ENCODE assay signal across 12 cellular contexts in the genomic region with DNA sequence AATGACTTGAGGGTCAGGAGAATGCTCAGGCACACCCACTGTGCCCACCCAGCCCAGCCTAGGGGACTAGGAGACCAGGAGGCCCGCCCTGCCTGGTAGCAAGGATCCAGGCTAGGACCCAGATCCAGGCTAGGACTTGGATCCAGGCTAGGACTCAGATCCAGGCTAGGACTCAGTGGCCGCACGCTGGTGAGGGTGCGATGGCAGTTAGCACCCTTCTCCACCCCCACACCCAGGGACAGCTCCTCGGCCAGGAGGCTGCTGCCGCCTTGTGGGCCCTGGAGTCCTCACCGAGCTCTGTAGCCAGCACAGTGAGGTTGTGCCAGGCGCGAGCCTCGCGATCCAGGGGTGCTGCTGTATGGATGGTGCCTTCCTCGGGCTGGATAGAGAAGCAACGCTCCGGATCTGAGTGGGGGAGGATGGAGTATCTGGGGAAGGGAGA. TPM values are rescaled to one million over a fixed set of nuclear protein-coding genes. Genes with fewer than 3 reads are reported as not detected.
DNase-seq lines count a peak whose midpoint lies in the region; ATAC-seq and TF ChIP-seq lines count a peak whose summit lies in the region.
"Had no signal": no experiment of that assay in that cellular context is flagged by ENCODE, and none has a peak within 500 bp of the region (broad histone marks: within the 10 kb centered on the region; RNA-seq: fewer than 3 reads in every experiment).

No MANE protein-coding gene starts in this region.

- H3K27ac Mint-ChIP-seq in natural killer cell treated with Interleukin-12 subunit alpha and Interleukin-12 subunit beta and Interleukin-15 and Interleukin-18, amount 100 ng/mL, for 72 hours: no peak overlapping the region
- H3K27ac Mint-ChIP-seq: stimulated activated naive CD8-positive, alpha-beta T cell treated with anti-CD3 and anti-CD28 coated beads, Interleukin-15, Interleukin-2, amounts not matched to agents 100 ng/mL and 50 ng/mL, for 24 hours had no signal

- WGBS in spleen, 5 donors: 76 to 90% (median 83%) methylated on average over 10 to 14 of the region's 14 CpGs

- no peak for ATAC-seq in natural killer cell treated with Interleukin-12 subunit alpha and Interleukin-12 subunit beta and Interleukin-15 and Interleukin-18, amount 100 ng/mL, for 72 hours
- no peak for ATAC-seq in HG03469 (IDR thresholded peaks at IDR 0.05; ENCODE audit: unreplicated experiment)

- peaks cover 7 to 9% of the 10 kb centered on the region in 2 donors for H3K27me3 Mint-ChIP-seq in natural killer cell treated with Interleukin-12 subunit alpha and Interleukin-12 subunit beta and Interleukin-15 and Interleukin-18, amount 100 ng/mL, for 72 hours

- no peaks in the 10 kb centered on the region for H3K9me3 ChIP-seq in spleen
- H3K9me3 ChIP-seq: neutrophil had no signal

- DNase-seq in HT-29 (ENCODE audit: low spot score): peak; percentile 9
- DNase-seq in choroid plexus epithelial cell (ENCODE audit: low read depth): no peak
- peak; percentile 86 for DNase-seq in mesenteric fat pad (ENCODE audit: low spot score)
- DNase-seq in natural killer cell treated with Interleukin-12 subunit alpha and Interleukin-12 subunit beta and Interleukin-15 and Interleukin-18, amount 100 ng/mL, for 72 hours (ENCODE audit: low spot score): no peak
- no peak for DNase-seq in spleen
- DNase-seq: activated CD4-positive, alpha-beta T cell treated with anti-CD3 and anti-CD28 coated beads, Interleukin-2, amount 50 U/mL, for 48 hours; NCI-H1105; NCI-H774; stimulated activated CD4-positive, alpha-beta T cell treated with anti-CD3 and anti-CD28 coated beads, Interleukin-1b, Interleukin-23, amount 100 ng/mL, for 48 hours had no signal

- H3K9me3 Mint-ChIP-seq in natural killer cell treated with Interleukin-12 subunit alpha and Interleukin-12 subunit beta and Interleukin-15 and Interleukin-18, amount 100 ng/mL, for 72 hours: no peaks in the 10 kb centered on the region
- H3K9me3 Mint-ChIP-seq: stimulated activated naive CD8-positive, alpha-beta T cell treated with anti-CD3 and anti-CD28 coated beads, Interleukin-15, Interleukin-2, amounts not matched to agents 100 ng/mL and 50 ng/mL, for 24 hours had no signal

- no peaks in the 10 kb centered on the region for H3K36me3 Mint-ChIP-seq in natural killer cell treated with Interleukin-12 subunit alpha and Interleukin-12 subunit beta and Interleukin-15 and Interleukin-18, amount 100 ng/mL, for 72 hours

- TF ChIP-seq POLR2A in spleen (IDR thresholded peaks at IDR 0.05): no peak

- no peak overlapping the region for H3K27ac ChIP-seq in spleen
- H3K27ac ChIP-seq: neutrophil had no signal

- no peak overlapping the region for H3K4me3 Mint-ChIP-seq in natural killer cell treated with Interleukin-12 subunit alpha and Interleukin-12 subunit beta and Interleukin-15 and Interleukin-18, amount 100 ng/mL, for 72 hours
- H3K4me3 Mint-ChIP-seq: stimulated activated naive CD8-positive, alpha-beta T cell treated with anti-CD3 and anti-CD28 coated beads, Interleukin-15, Interleukin-2, amounts not matched to agents 100 ng/mL and 50 ng/mL, for 24 hours had no signal

- TF ChIP-seq CTCF in choroid plexus epithelial cell (conservative IDR thresholded peaks at IDR 0.05; ENCODE audit: low read depth, low read length) (peak; percentile 45), spleen (IDR thresholded peaks at IDR 0.05 in 8 of 11, conservative IDR thresholded peaks at IDR 0.05 in 3 of 11) (no peak)

- H3K4me1 ChIP-seq in spleen: peaks cover 10 to 22% (median 13%) of the 10 kb centered on the region in 6 donors

- peaks cover 15 to 18% of the 10 kb centered on the region in 2 donors for H3K4me1 Mint-ChIP-seq in natural killer cell treated with Interleukin-12 subunit alpha and Interleukin-12 subunit beta and Interleukin-15 and Interleukin-18, amount 100 ng/mL, for 72 hours (ENCODE audit: low read depth in 2 of 2)

- H3K4me3 ChIP-seq in choroid plexus epithelial cell (ENCODE audit: low read depth, low read length) (no peak overlapping the region), spleen (no peak overlapping the region)

- H3K27me3 ChIP-seq in spleen (replicated peaks in 1 of 7): peaks cover 0 to 10% (median 0%) of the 10 kb centered on the region in 7 donors

- H3K36me3 ChIP-seq in spleen: no peaks in the 10 kb centered on the region
- H3K36me3 ChIP-seq: neutrophil had no signal

- intact Hi-C loops in spleen (cut with DNase I; ENCODE audit: low total_unique reads): no loop called here

RNA-seq across cellular contexts. Expression of a gene that starts 5.1 kb away (rescaled TPM):
- total RNA-seq in HT-29 (2014; rRNA removed; shearing (Covaris generic)): 11.4 and 15.0 TPM in 2 replicates
- total RNA-seq in mesenteric fat pad (2.4 TPM), spleen (1 to 10 TPM; 2.6 to 9.4 (median 6.5) TPM)
- total RNA-seq in natural killer cell treated with Interleukin-12 subunit alpha and Interleukin-12 subunit beta and Interleukin-15 and Interleukin-18, amount 100 ng/mL, for 72 hours: 1 to 10 TPM in 1 of 2 donors, under 1 TPM in 1; 0.73 to 1.0 TPM
- polyA plus RNA-seq in spleen: 1 to 10 TPM; 1.3 to 6.3 (median 3.1) TPM

RNA-seq across cellular contexts. Expression of a gene that starts 10.2 kb away (rescaled TPM):
- total RNA-seq in HT-29 (2014; rRNA removed; shearing (Covaris generic)): not detected in 2 replicates
- total RNA-seq in mesenteric fat pad (not detected), spleen (not detected)
- total RNA-seq in natural killer cell treated with Interleukin-12 subunit alpha and Interleukin-12 subunit beta and Interleukin-15 and Interleukin-18, amount 100 ng/mL, for 72 hours: not detected
- polyA plus RNA-seq in spleen: under 1 TPM in 1 of 3 donors, not detected in 2; 0.03 TPM

RNA-seq across cellular contexts. Expression of a gene that starts 17.5 kb away (rescaled TPM):
- total RNA-seq in HT-29 (2014; rRNA removed; shearing (Covaris generic)): 198 and 205 TPM in 2 replicates
- total RNA-seq in mesenteric fat pad (113 TPM), spleen (10 to 100 TPM; 43.1 to 72.3 (median 55.1) TPM)
- 100 to 1,000 TPM; 102 to 121 TPM for total RNA-seq in natural killer cell treated with Interleukin-12 subunit alpha and Interleukin-12 subunit beta and Interleukin-15 and Interleukin-18, amount 100 ng/mL, for 72 hours
- polyA plus RNA-seq in spleen: 10 to 100 TPM; 36.5 to 80.1 (median 60.9) TPM

RNA-seq across cellular contexts. Expression of a gene that starts 42.3 kb away (rescaled TPM):
- total RNA-seq in HT-29 (2014; rRNA removed; shearing (Covaris generic)): 14.6 and 15.1 TPM in 2 replicates
- total RNA-seq in mesenteric fat pad: 4.9 TPM
- 10 to 100 TPM in 1 of 2 donors, 1 to 10 TPM in 1; 2.8 to 10.8 TPM for total RNA-seq in natural killer cell treated with Interleukin-12 subunit alpha and Interleukin-12 subunit beta and Interleukin-15 and Interleukin-18, amount 100 ng/mL, for 72 hours
- total RNA-seq in spleen: 10 to 100 TPM in 6 of 7 donors, 1 to 10 TPM in 1; 7.3 to 27.0 (median 11.3) TPM
- polyA plus RNA-seq in spleen: 1 to 10 TPM; 7.5 to 8.8 (median 8.0) TPM

RNA-seq across cellular contexts. Expression of a gene that starts 42.7 kb away (rescaled TPM):
- 59.1 and 64.4 TPM in 2 replicates for total RNA-seq in HT-29 (2014; rRNA removed; shearing (Covaris generic))
- total RNA-seq in mesenteric fat pad (137 TPM), spleen (100 to 1,000 TPM; 148 to 228 (median 211) TPM)
- 100 to 1,000 TPM; 186 to 250 TPM for total RNA-seq in natural killer cell treated with Interleukin-12 subunit alpha and Interleukin-12 subunit beta and Interleukin-15 and Interleukin-18, amount 100 ng/mL, for 72 hours
- 100 to 1,000 TPM in 2 of 3 donors, 10 to 100 TPM in 1; 59.2 to 126 (median 119) TPM for polyA plus RNA-seq in spleen

Comparison
In these comparisons a context has a peak if more than half of its experiments do, and no peak if none do; other contexts are left out.
1. DNase-seq: peak in HT-29 (single experiment) and mesenteric fat pad (single experiment); none in choroid plexus epithelial cell (single experiment), natural killer cell treated with Interleukin-12 subunit alpha and Interleukin-12 subunit beta and Interleukin-15 and Interleukin-18, amount 100 ng/mL, for 72 hours (single experiment) and spleen (single experiment).